ENCODE assay signal across 9 cellular contexts in genomic region chr6:122033564-122034181, GRCh38.
A peak's percentile ranks its signal among the peaks of the same experiment; 100 is the strongest.
DNase-seq lines count a peak whose midpoint lies in the region; ATAC-seq and TF ChIP-seq lines count a peak whose summit lies in the region.
"Had no signal": no experiment of that assay in that cellular context is flagged by ENCODE, and none has a peak within 500 bp of the region (broad histone marks: within the 10 kb centered on the region; RNA-seq: fewer than 3 reads in every experiment).

No MANE protein-coding gene starts in this region.

- H3K36me3 ChIP-seq in NT2/D1 (ENCODE audit: insufficient read depth, insufficient read length, low read length): no peaks in the 10 kb centered on the region
- H3K36me3 ChIP-seq in liver (ENCODE audit: control insufficient read depth in 4 of 4, insufficient read depth in 3 of 4, low read depth in 1 of 4, low read length in 3 of 4): no peaks in the 10 kb centered on the region

- no peak overlapping the region for H3K9ac ChIP-seq in NT2/D1 (ENCODE audit: insufficient read length, low read depth)
- no peak overlapping the region for H3K9ac ChIP-seq in liver (ENCODE audit: low read depth in 1 of 2, low read length in 2 of 2)

- no peaks in the 10 kb centered on the region for H3K4me1 ChIP-seq in NT2/D1 (ENCODE audit: insufficient read depth, insufficient read length)
- H3K4me1 ChIP-seq in liver (ENCODE audit: control insufficient read depth in 4 of 4, insufficient read depth in 4 of 4, low read length in 3 of 4): no peaks in the 10 kb centered on the region

- H3K4me3 ChIP-seq in NT2/D1 (ENCODE audit: insufficient read length, low read depth): no peak overlapping the region
- no peak overlapping the region for H3K4me3 ChIP-seq in choroid plexus epithelial cell (ENCODE audit: low read depth, low read length)
- no peak overlapping the region for H3K4me3 ChIP-seq in liver (ENCODE audit: low read depth in 1 of 3, low read length in 3 of 3)

- H3K9me3 ChIP-seq in NT2/D1 (ENCODE audit: insufficient read depth, low read length) (no peaks in the 10 kb centered on the region), liver (ENCODE audit: control insufficient read depth in 4 of 4, low read length in 3 of 4) (no peaks in the 10 kb centered on the region)

- TF ChIP-seq CTCF in GM10266 (IDR thresholded peaks at IDR 0.05; ENCODE audit: control insufficient read depth, insufficient read depth, low read depth, missing control alignments) (peak; percentile 65), choroid plexus epithelial cell (conservative IDR thresholded peaks at IDR 0.05; ENCODE audit: low read depth, low read length) (peak; percentile 68), liver (IDR thresholded peaks at IDR 0.05; ENCODE audit: low read depth, low read length, missing input control) (peak; percentile 66)

- H3K27me3 ChIP-seq in NT2/D1 (ENCODE audit: insufficient read depth, insufficient read length): no peaks in the 10 kb centered on the region
- H3K27me3 ChIP-seq in liver (ENCODE audit: control insufficient read depth in 4 of 4, insufficient read depth in 4 of 4, low read length in 3 of 4): no peaks in the 10 kb centered on the region

- ATAC-seq in GM21717 (IDR thresholded peaks at IDR 0.05; ENCODE audit: unreplicated experiment): peak; percentile 94

- WGBS in liver: 1% methylated on average over 1 of the region's 1 CpG

- TF ChIP-seq RAD21 in liver (IDR thresholded peaks at IDR 0.05): peak; percentile 90 to 93

- no peak overlapping the region for H3K27ac ChIP-seq in liver (ENCODE audit: low read depth in 1 of 2, low read length in 2 of 2)

- peak; percentile 12 for DNase-seq in GM10266 (ENCODE audit: extremely low spot score)
- peak; percentile 61 for DNase-seq in HT-29 (ENCODE audit: low spot score)
- peak; percentile 40 for DNase-seq in NT2/D1 (ENCODE audit: low read depth, low spot score)
- peak; percentile 86 for DNase-seq in choroid plexus epithelial cell (ENCODE audit: low read depth)
- no peak for DNase-seq in stimulated activated CD4-positive, alpha-beta T cell treated with anti-CD3 and anti-CD28 coated beads, Interleukin-12 subunit alpha, Interleukin-12 subunit beta, amount 100 ng/mL, for 4 hours
- DNase-seq in occipital lobe (lab: John Stamatoyannopoulos, UW): no peak
- DNase-seq: activated T-cell treated with anti-CD3 and anti-CD28 coated beads, Interleukin-2, amount 50 U/mL, for 4 hours had no signal

TF ChIP-seq in liver, 16 proteins besides CTCF, POLR2A, EP300 and RAD21:
- TF ChIP-seq, protein P1, sequence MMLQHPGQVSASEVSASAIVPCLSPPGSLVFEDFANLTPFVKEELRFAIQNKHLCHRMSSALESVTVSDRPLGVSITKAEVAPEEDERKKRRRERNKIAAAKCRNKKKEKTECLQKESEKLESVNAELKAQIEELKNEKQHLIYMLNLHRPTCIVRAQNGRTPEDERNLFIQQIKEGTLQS (IDR thresholded peaks at IDR 0.05): peak; percentile 48
- no peak for TF ChIP-seq JUND (IDR thresholded peaks at IDR 0.05)

Comparison
In these comparisons a context has a peak if more than half of its experiments do, and no peak if none do; other contexts are left out.
1. DNase-seq: peak in GM10266 (single experiment), HT-29 (single experiment), NT2/D1 (single experiment) and choroid plexus epithelial cell (single experiment); none in stimulated activated CD4-positive, alpha-beta T cell treated with anti-CD3 and anti-CD28 coated beads, Interleukin-12 subunit alpha, Interleukin-12 subunit beta, amount 100 ng/mL, for 4 hours (single experiment) and occipital lobe (single experiment).
2. Peak in every context shown above with its lines, with median percentiles within 50 percentile points of each other: CTCF ChIP-seq.